17 cellular contexts compared by ENCODE assay signal in the genomic region with DNA sequence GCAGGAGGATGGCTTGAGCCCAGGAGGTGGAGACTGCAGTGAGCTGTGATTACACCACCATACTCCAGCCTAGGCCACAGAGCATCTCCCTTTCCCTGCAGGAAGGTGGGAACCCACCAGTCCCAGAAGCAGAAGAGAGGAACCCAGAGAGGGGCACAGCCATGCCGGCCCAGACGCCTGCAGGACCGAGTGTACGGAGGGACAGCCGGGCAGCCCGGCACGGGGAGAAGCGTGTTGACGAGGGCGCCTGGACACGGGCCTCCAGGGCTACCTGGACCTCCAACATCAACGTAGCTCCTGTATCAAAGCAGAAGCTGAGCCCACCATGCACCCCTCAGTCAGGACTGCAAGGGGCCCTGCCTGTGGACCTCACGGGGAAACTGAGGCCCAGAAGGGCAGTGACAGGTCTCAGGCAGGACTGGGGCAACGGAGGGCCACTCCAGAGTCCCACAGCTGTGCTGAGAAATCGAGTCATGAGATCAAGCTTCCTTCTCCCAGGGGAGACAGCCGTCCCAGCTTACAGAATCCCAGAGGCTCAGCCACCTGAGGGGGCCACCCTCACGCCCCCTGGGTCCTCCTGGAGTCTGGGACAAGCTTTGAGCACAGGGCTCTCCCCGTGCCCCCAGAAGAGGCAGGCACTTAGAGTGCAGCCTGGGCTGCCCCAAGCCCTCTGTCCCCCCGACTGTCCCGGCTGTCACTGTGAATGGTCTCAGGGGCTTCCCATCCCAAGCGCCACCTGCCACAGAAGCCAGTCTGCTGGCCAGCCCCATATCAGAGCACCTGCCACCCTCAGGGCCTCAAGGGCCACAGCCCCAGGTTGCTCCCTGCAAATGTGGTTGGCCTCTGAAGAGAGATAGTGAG. TPM values are rescaled to one million over a fixed set of nuclear protein-coding genes. Genes with fewer than 3 reads are reported as not detected.
DNase-seq lines count a peak whose midpoint lies in the region; ATAC-seq, FAIRE-seq and TF ChIP-seq lines count a peak whose summit lies in the region.
"Had no signal": no experiment of that assay in that cellular context is flagged by ENCODE, and none has a peak within 500 bp of the region (broad histone marks: within the 10 kb centered on the region; RNA-seq: fewer than 3 reads in every experiment).

No MANE protein-coding gene starts in this region.

- no peak overlapping the region for H2BK5ac ChIP-seq in mesenchymal stem cell (ENCODE audit: low read depth, low read length, poor library complexity, severe bottlenecking)

- no TSS peak for BruUV-seq in HepG2 (replicated peaks; lab: Mats Ljungman, UMichigan)

- in situ Hi-C loops in HepG2 (cut with HindIII; ENCODE audit: extremely low pct_ligation_motif_present, low pct_unique_long_range_greater_than_20kb): no loop called here

- H3K27me3 Mint-ChIP-seq in central memory CD8-positive, alpha-beta T cell: no peaks in the 10 kb centered on the region

- peaks cover 31% of the 10 kb centered on the region for H3K36me3 Mint-ChIP-seq in central memory CD8-positive, alpha-beta T cell (ENCODE audit: insufficient read depth)

- no peak overlapping the region for H2BK15ac ChIP-seq in mesenchymal stem cell (ENCODE audit: low read depth, poor library complexity, severe bottlenecking)

- H3K4me2 ChIP-seq in HepG2 (ENCODE audit: low read depth, low read length): no peak overlapping the region
- no peak overlapping the region for H3K4me2 ChIP-seq in mesenchymal stem cell (ENCODE audit: low read length, poor library complexity, severe bottlenecking)
- H3K4me2 ChIP-seq: BLaER1 had no signal

- peak overlapping the region in 1 of 2 experiments; percentile 27 for H3K23ac ChIP-seq in mesenchymal stem cell (ENCODE audit: low read length in 2 of 2)

- no peaks in the 10 kb centered on the region for H3K9me3 ChIP-seq in HepG2 (ENCODE audit: low read length)
- H3K9me3 ChIP-seq in right lobe of liver: no peaks in the 10 kb centered on the region
- H3K9me3 ChIP-seq in mesenchymal stem cell (ENCODE audit: control insufficient read depth, low read length): no peaks in the 10 kb centered on the region
- H3K9me3 ChIP-seq in stomach smooth muscle (ENCODE audit: control insufficient read depth in 2 of 2, low read length in 2 of 2): no peaks in the 10 kb centered on the region
- H3K9me3 ChIP-seq: BLaER1, HAP-1, SJSA1 had no signal

- no peak for TF ChIP-seq POLR2A in HepG2 (IDR thresholded peaks at IDR 0.05; ENCODE audit: insufficient read depth in 1 of 2, low read depth in 2 of 2, low read length in 2 of 2)
- TF ChIP-seq POLR2A in right lobe of liver (IDR thresholded peaks at IDR 0.05): no peak

- POLR2A ChIA-PET in HepG2 (lab: Yijun Ruan, JAX): no interaction called here

- H3K9ac ChIP-seq in HepG2 (ENCODE audit: insufficient read depth, low read depth, low read length): no peak overlapping the region
- no peak overlapping the region for H3K9ac ChIP-seq in mesenchymal stem cell (ENCODE audit: low read length)
- no peak overlapping the region for H3K9ac ChIP-seq in stomach smooth muscle (ENCODE audit: low read length in 2 of 2)
- H3K9ac ChIP-seq: BLaER1 had no signal

- peak overlapping the region; percentile 52 for H4K91ac ChIP-seq in mesenchymal stem cell (ENCODE audit: low read length)

- no peak overlapping the region for H2AFZ ChIP-seq in HepG2 (ENCODE audit: low read length)
- no peak overlapping the region for H2AFZ ChIP-seq in mesenchymal stem cell (ENCODE audit: low read depth, low read length)

- H3K27me3 ChIP-seq in HepG2 (ENCODE audit: control insufficient read depth in 1 of 2, insufficient read depth in 2 of 2, low read length in 2 of 2) (no peaks in the 10 kb centered on the region), right lobe of liver (no peaks in the 10 kb centered on the region), mesenchymal stem cell (ENCODE audit: control insufficient read depth in 1 of 2, insufficient read depth in 1 of 2, low read length in 2 of 2) (no peaks in the 10 kb centered on the region), stomach smooth muscle (ENCODE audit: control insufficient read depth in 1 of 2, insufficient read depth in 2 of 2, low read length in 2 of 2) (no peaks in the 10 kb centered on the region)
- H3K27me3 ChIP-seq: BLaER1, SJSA1 had no signal

- ATAC-seq in HepG2 (no peak), right lobe of liver (no peak), GM19455 (IDR thresholded peaks at IDR 0.05; ENCODE audit: unreplicated experiment) (no peak)
- no peak for ATAC-seq in central memory CD8-positive, alpha-beta T cell (replicated peaks; ENCODE audit: extremely low read depth, poor library complexity, severe bottlenecking)

- H3K79me2 ChIP-seq in HepG2 (ENCODE audit: insufficient read depth, low read length): peaks cover 52% of the 10 kb centered on the region

- DNase-seq in HepG2 (ENCODE audit: low spot score) (no peak), right lobe of liver (no peak), mesenchymal stem cell (no peak), T-helper 1 cell (no peak), C1 segment of cervical spinal cord (lab: John Stamatoyannopoulos, UW) (no peak)
- no peak for DNase-seq in central memory CD8-positive, alpha-beta T cell (ENCODE audit: low spot score in 2 of 2)
- DNase-seq: NCI-H187 treated with DMSO at 0.1 percent for 48 hours, NCI-H2171, NCI-H446, NCI-H69, OCI-M1 had no signal

- no peak overlapping the region for H3K18ac ChIP-seq in mesenchymal stem cell (ENCODE audit: low read depth in 1 of 2, low read length in 2 of 2)

- H4K20me1 ChIP-seq in HepG2 (ENCODE audit: insufficient read depth, low read length): peaks cover 65% of the 10 kb centered on the region; the same call in 1 of the 2 replicates

- peaks cover 10% of the 10 kb centered on the region; the same call in 1 of the 2 replicates for H3K4me1 ChIP-seq in HepG2 (ENCODE audit: insufficient read depth, low read length)
- H3K4me1 ChIP-seq in right lobe of liver: peaks cover 0 to 8% (median 0%) of the 10 kb centered on the region in 4 donors
- H3K4me1 ChIP-seq in mesenchymal stem cell (ENCODE audit: control insufficient read depth, insufficient read depth, low read depth, low read length): peaks cover 30% of the 10 kb centered on the region
- peaks cover 61% of the 10 kb centered on the region for H3K4me1 ChIP-seq in stomach smooth muscle (ENCODE audit: control insufficient read depth, insufficient read depth, low read length)
- H3K4me1 ChIP-seq: HAP-1, SJSA1 had no signal

- FAIRE-seq in HepG2 (lab: Jason Lieb, UNC): no peak
- FAIRE-seq: GM12892 had no signal

- H3K36me3 ChIP-seq in HepG2 (replicated peaks in 1 of 2; ENCODE audit: control insufficient read depth in 1 of 2, insufficient read depth in 2 of 2, low read length in 2 of 2) (peaks cover 33 to 46% of the 10 kb centered on the region in 2 experiments; a peak in 4 of 5 replicates), right lobe of liver (peaks cover 0 to 28% (median 8%) of the 10 kb centered on the region in 4 donors), mesenchymal stem cell (ENCODE audit: control insufficient read depth in 1 of 2, insufficient read depth in 2 of 2, low read depth in 1 of 2, low read length in 2 of 2) (peaks cover 25 to 55% of the 10 kb centered on the region in 2 experiments), stomach smooth muscle (ENCODE audit: control insufficient read depth in 2 of 2, insufficient read depth in 2 of 2, low read length in 2 of 2) (peaks cover 6 to 12% of the 10 kb centered on the region in 2 donors)

- 100% methylated on average over 12 of the region's 21 CpGs for WGBS in HepG2 (ENCODE audit: low lambda C conversion rate)
- WGBS in right lobe of liver (ENCODE audit: insufficient coverage, low coverage, low lambda C conversion rate, missing lambda C conversion rate): no CpG with 5 or more reads among the region's 21 CpGs
- 95% methylated on average over 21 of the region's 21 CpGs for WGBS in mesenchymal stem cell

- H3K79me1 ChIP-seq in mesenchymal stem cell (replicated peaks; ENCODE audit: low read length, poor library complexity, severe bottlenecking): peaks cover 42% of the 10 kb centered on the region

- H3K4me1 Mint-ChIP-seq in central memory CD8-positive, alpha-beta T cell: peaks cover 38% of the 10 kb centered on the region

- H2BK120ac ChIP-seq in mesenchymal stem cell (ENCODE audit: low read depth, low read length): no peak overlapping the region

- no peak overlapping the region for H2BK12ac ChIP-seq in mesenchymal stem cell (ENCODE audit: low read length in 2 of 2)

- no peak overlapping the region for H2AK5ac ChIP-seq in mesenchymal stem cell (ENCODE audit: low read length, severe bottlenecking)

- intact Hi-C loops in HepG2 (cut with micrococcal nuclease; ENCODE audit: unreplicated experiment) (no loop called here), right lobe of liver (cut with DNase I) (no loop called here)

- H3K14ac ChIP-seq in mesenchymal stem cell (ENCODE audit: low read length in 2 of 2): no peak overlapping the region

- H3K4ac ChIP-seq in mesenchymal stem cell (ENCODE audit: low read depth in 1 of 2, low read length in 2 of 2): no peak overlapping the region

- no peak overlapping the region for H3K27ac ChIP-seq in HepG2 (ENCODE audit: extremely low read length, insufficient read depth, low read length)
- H3K27ac ChIP-seq in right lobe of liver: no peak overlapping the region
- no peak overlapping the region for H3K27ac ChIP-seq in mesenchymal stem cell (ENCODE audit: low read length, poor library complexity, severe bottlenecking)
- H3K27ac ChIP-seq in stomach smooth muscle (ENCODE audit: low read length): peak overlapping the region; percentile 37
- H3K27ac ChIP-seq: BLaER1, SJSA1 had no signal

- H4K8ac ChIP-seq in mesenchymal stem cell (ENCODE audit: low read length): no peak overlapping the region

- CTCF ChIA-PET in HepG2 (lab: Yijun Ruan, JAX; ENCODE audit: low intra/inter-chr PET ratio, low total read pairs): no interaction called here

- no peak for TF ChIP-seq EP300 in HepG2 (IDR thresholded peaks at IDR 0.05; ENCODE audit: low read depth in 2 of 2, low read length in 2 of 2)
- TF ChIP-seq EP300 in HepG2 (CRISPR knock-in tag; IDR thresholded peaks at IDR 0.05; ENCODE audit: borderline replicate concordance): no peak

- no peak for TF ChIP-seq CTCF in HepG2 (CRISPR knock-in tag; IDR thresholded peaks at IDR 0.05)
- no peak for TF ChIP-seq CTCF in right lobe of liver (IDR thresholded peaks at IDR 0.05)

- peak overlapping the region; percentile 9 for H3K4me3 Mint-ChIP-seq in central memory CD8-positive, alpha-beta T cell

- no peak for TF ChIP-seq RAD21 in HepG2 (CRISPR knock-in tag; IDR thresholded peaks at IDR 0.05)

- no peaks in the 10 kb centered on the region for H3K9me3 Mint-ChIP-seq in central memory CD8-positive, alpha-beta T cell

- peak overlapping the region; percentile 45 for H3K27ac Mint-ChIP-seq in central memory CD8-positive, alpha-beta T cell (ENCODE audit: low read depth)

- no peak overlapping the region for H3K4me3 ChIP-seq in HepG2 (replicated peaks in 1 of 3; ENCODE audit: insufficient read depth in 1 of 3, low read depth in 2 of 3, low read length in 3 of 3)
- no peak overlapping the region for H3K4me3 ChIP-seq in right lobe of liver
- H3K4me3 ChIP-seq in mesenchymal stem cell (ENCODE audit: insufficient read depth in 1 of 2, low read depth in 1 of 2, low read length in 2 of 2): no peak overlapping the region
- no peak overlapping the region for H3K4me3 ChIP-seq in stomach smooth muscle (ENCODE audit: low read length in 2 of 2)
- H3K4me3 ChIP-seq: BLaER1, HAP-1, SJSA1 had no signal

RNA-seq across cellular contexts. Expression of a gene that starts 43.1 kb away (rescaled TPM):
- total RNA-seq in HepG2 (2016; rRNA removed; fragmentation: Illumina TruSeq; extraction: Trizol) (12.8 and 17.4 TPM in 2 replicates), right lobe of liver (10 to 100 TPM; 27.0 to 36.9 (median 30.5) TPM)
- 4.9 and 7.1 TPM in 2 replicates for total RNA-seq in HepG2 (2016; cell fraction: cytosol; rRNA removed; fragmentation: Illumina TruSeq; extraction: Trizol; ENCODE audit: low read depth)
- total RNA-seq in HepG2 (2016; cell fraction: insoluble cytoplasmic fraction; rRNA removed; fragmentation: Illumina TruSeq; extraction: Trizol): 12.8 and 21.5 TPM in 2 replicates
- 4.9 and 5.6 TPM in 2 replicates for total RNA-seq in HepG2 (2016; cell fraction: membrane; rRNA removed; fragmentation: Illumina TruSeq; extraction: Trizol)
- 28.3 and 34.0 TPM in 2 replicates for total RNA-seq in HepG2 (2016; cell fraction: nucleus; rRNA removed; fragmentation: Illumina TruSeq; extraction: Trizol)
- 10.9 and 11.7 TPM in 2 replicates for polyA plus RNA-seq in HepG2 (2011; rRNA removed)
- 8.6 and 11.8 TPM in 2 replicates for polyA plus RNA-seq in HepG2 (2011; cell fraction: cytosol; rRNA removed)
- 65.7 and 102 TPM in 2 replicates for polyA plus RNA-seq in HepG2 (2011; cell fraction: nucleus; rRNA removed)
- polyA plus RNA-seq in HepG2 (2012): 40.6 and 53.7 TPM in 2 replicates
- 0.71 and 1.3 TPM in 2 replicates for polyA plus RNA-seq in HepG2 (2016; cell fraction: cytosol; fragmentation: Illumina TruSeq; extraction: Trizol; ENCODE audit: low read depth)
- 16.6 and 19.8 TPM in 2 replicates for polyA plus RNA-seq in HepG2 (2016; cell fraction: insoluble cytoplasmic fraction; fragmentation: Illumina TruSeq; extraction: Trizol; ENCODE audit: low read depth)
- 0.82 and 1.2 TPM in 2 replicates for polyA plus RNA-seq in HepG2 (2016; cell fraction: membrane; fragmentation: Illumina TruSeq; extraction: Trizol; ENCODE audit: low read depth)
- 58.8 and 59.2 TPM in 2 replicates for polyA plus RNA-seq in HepG2 (2016; cell fraction: nucleus; fragmentation: Illumina TruSeq; extraction: Trizol; ENCODE audit: insufficient read depth, low read depth)
- polyA minus RNA-seq in HepG2 (2011; rRNA and poly(A)+ RNA removed; ENCODE audit: low replicate concordance): 11.2 and 51.4 TPM in 2 replicates
- polyA minus RNA-seq in HepG2 (2011; cell fraction: cytosol; rRNA and poly(A)+ RNA removed): 44.7 and 49.3 TPM in 2 replicates
- 49.2 and 54.8 TPM in 2 replicates for polyA minus RNA-seq in HepG2 (2011; cell fraction: nucleus; rRNA and poly(A)+ RNA removed)
- 45.5 TPM for polyA plus RNA-seq in mesenchymal stem cell (2013, experiment 1 of 2)
- polyA plus RNA-seq in mesenchymal stem cell (2013, experiment 2 of 2): 39.8 TPM
